Comparison of ENCODE assay signal across 8 cellular contexts in genomic region chr1:94236630-94237290, GRCh38. TPM values are rescaled to one million over a fixed set of nuclear protein-coding genes. Genes with fewer than 3 reads are reported as not detected.
DNase-seq lines count a peak whose midpoint lies in the region; ATAC-seq and TF ChIP-seq lines count a peak whose summit lies in the region.

No MANE protein-coding gene starts in this region.

- peak overlapping the region; percentile 73 to 89 for H3K4me3 Mint-ChIP-seq in CD14-positive monocyte
- peak overlapping the region; percentile 76 for H3K4me3 Mint-ChIP-seq in activated naive CD8-positive, alpha-beta T cell

- no peak for DNase-seq in CD14-positive monocyte (ENCODE audit: low spot score)
- DNase-seq in HuH-7 (ENCODE audit: low spot score) = peak; percentile 30
- peak; percentile 56 for DNase-seq in left ventricle myocardium inferior
- DNase-seq in retina = peak; percentile 92
- DNase-seq in midbrain (lab: John Stamatoyannopoulos, UW) = no peak
- DNase-seq in NOMO-1 (lab: John Stamatoyannopoulos, UW; ENCODE audit: unreplicated experiment in 2 of 2) = no peak

- H3K9me3 ChIP-seq in left ventricle myocardium inferior (replicated peaks) = peaks cover under 1% of the 10 kb centered on the region

- H3K4me3 ChIP-seq in left ventricle myocardium inferior = peak overlapping the region; percentile 80

- H3K27ac ChIP-seq in left ventricle myocardium inferior (replicated peaks) = peak overlapping the region; percentile 97

- peak overlapping the region in 1 of 7 donors; percentile 24 for H3K27ac Mint-ChIP-seq in CD14-positive monocyte
- H3K27ac Mint-ChIP-seq in activated naive CD8-positive, alpha-beta T cell = no peak overlapping the region

- peaks cover 0 to 6% of the 10 kb centered on the region in 2 donors for H3K36me3 Mint-ChIP-seq in CD14-positive monocyte
- H3K36me3 Mint-ChIP-seq in activated naive CD8-positive, alpha-beta T cell = no peaks in the 10 kb centered on the region

- H3K36me3 ChIP-seq in left ventricle myocardium inferior = no peaks in the 10 kb centered on the region

- H3K27me3 Mint-ChIP-seq in CD14-positive monocyte (ENCODE audit: low read depth in 3 of 3) = peaks cover 74 to 98% (median 86%) of the 10 kb centered on the region in 3 donors
- peaks cover 55% of the 10 kb centered on the region for H3K27me3 Mint-ChIP-seq in activated naive CD8-positive, alpha-beta T cell

- H3K27me3 ChIP-seq in left ventricle myocardium inferior (ENCODE audit: low read depth) = no peaks in the 10 kb centered on the region

- H3K4me1 Mint-ChIP-seq in CD14-positive monocyte = peaks cover 28% of the 10 kb centered on the region
- H3K4me1 Mint-ChIP-seq in activated naive CD8-positive, alpha-beta T cell (ENCODE audit: low read depth) = peaks cover 14% of the 10 kb centered on the region

- intact Hi-C loops in CD14-positive monocyte (cut with micrococcal nuclease) = no loop called here
- intact Hi-C loops in left ventricle myocardium inferior (cut with micrococcal nuclease) = loop anchor here (5.0 kb wide), 1 partner anchor 174 kb away; no protein-coding TSS in a partner anchor

- ATAC-seq in GM19372 (IDR thresholded peaks at IDR 0.05; ENCODE audit: low read depth, unreplicated experiment) = peak; percentile 25

- no peak for TF ChIP-seq CTCF in CD14-positive monocyte (IDR thresholded peaks at IDR 0.05)
- TF ChIP-seq CTCF in left ventricle myocardium inferior (IDR thresholded peaks at IDR 0.05; ENCODE audit: borderline replicate concordance) = peak; percentile 40

- peaks cover 86% of the 10 kb centered on the region for H3K4me1 ChIP-seq in left ventricle myocardium inferior

- peaks cover 0 to 27% (median 18%) of the 10 kb centered on the region in 7 donors for H3K9me3 Mint-ChIP-seq in CD14-positive monocyte
- H3K9me3 Mint-ChIP-seq in activated naive CD8-positive, alpha-beta T cell (ENCODE audit: low read depth) = no peaks in the 10 kb centered on the region

RNA-seq across cellular contexts. Expression of gene ARHGAP29, which starts 0.6 kb away (rescaled TPM):
- polyA plus RNA-seq in CD14-positive monocyte = under 1 TPM; 0.69 to 0.98 TPM
- total RNA-seq in left ventricle myocardium inferior = 26.5 TPM

Comparison
In these comparisons a context has a peak if more than half of its experiments do, and no peak if none do; other contexts are left out.
1. DNase-seq: peak in HuH-7 (single experiment), left ventricle myocardium inferior (single experiment) and retina (single experiment); none in CD14-positive monocyte (single experiment), midbrain (single experiment) and NOMO-1 (0 of 2).